17 cellular contexts compared by ENCODE assay signal in the genomic region with DNA sequence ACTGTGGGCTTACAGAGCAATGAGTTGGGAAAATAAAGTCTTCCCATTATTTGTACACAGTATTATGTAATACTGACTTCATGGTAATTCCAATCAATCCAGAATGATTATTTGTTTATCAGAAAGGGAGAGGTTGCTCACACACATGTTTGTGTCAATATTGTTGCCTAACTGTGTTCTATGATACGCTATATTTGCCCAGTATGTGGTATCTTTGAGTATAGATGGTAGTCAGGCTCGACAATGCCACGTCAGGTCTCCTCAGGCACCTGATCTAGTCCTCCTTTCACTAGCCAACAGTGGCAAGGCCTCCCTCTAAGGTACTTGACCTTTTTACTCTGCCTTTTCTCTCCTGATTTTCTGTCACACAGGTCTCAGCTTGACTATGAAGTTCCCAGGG.
"Had no signal": no experiment of that assay in that cellular context is flagged by ENCODE, and none has a peak within 500 bp of the region (broad histone marks: within the 10 kb centered on the region; RNA-seq: fewer than 3 reads in every experiment).

No MANE protein-coding gene starts in this region.

- H3K27me3 Mint-ChIP-seq: IgD-negative memory B cell had no signal

- DNase-seq: Kasumi-1; MM.1S; NCI-H1092 treated with DMSO at 0.1 percent for 48 hours; NCI-H1436; NCI-H187 treated with DMSO at 0.1 percent for 48 hours; NCI-H2029 treated with DMSO at 0.1 percent for 48 hours; NCI-H2227 treated with DMSO at 0.1 percent for 48 hours; NCI-H524; NCI-H69; NCI-H774; NK-92 treated with Interleukin-12 subunit alpha and Interleukin-12 subunit beta, amount 100 ng/mL, for 24 hours; PC-3; SHP77; SK-N-SH had no signal

- ATAC-seq: K562, Panc1, PC-3 had no signal

- H3K9me3 Mint-ChIP-seq: IgD-negative memory B cell had no signal

- H3K4me3 Mint-ChIP-seq: IgD-negative memory B cell had no signal
